ENCODE assay signal across 8 cellular contexts in the genomic region with DNA sequence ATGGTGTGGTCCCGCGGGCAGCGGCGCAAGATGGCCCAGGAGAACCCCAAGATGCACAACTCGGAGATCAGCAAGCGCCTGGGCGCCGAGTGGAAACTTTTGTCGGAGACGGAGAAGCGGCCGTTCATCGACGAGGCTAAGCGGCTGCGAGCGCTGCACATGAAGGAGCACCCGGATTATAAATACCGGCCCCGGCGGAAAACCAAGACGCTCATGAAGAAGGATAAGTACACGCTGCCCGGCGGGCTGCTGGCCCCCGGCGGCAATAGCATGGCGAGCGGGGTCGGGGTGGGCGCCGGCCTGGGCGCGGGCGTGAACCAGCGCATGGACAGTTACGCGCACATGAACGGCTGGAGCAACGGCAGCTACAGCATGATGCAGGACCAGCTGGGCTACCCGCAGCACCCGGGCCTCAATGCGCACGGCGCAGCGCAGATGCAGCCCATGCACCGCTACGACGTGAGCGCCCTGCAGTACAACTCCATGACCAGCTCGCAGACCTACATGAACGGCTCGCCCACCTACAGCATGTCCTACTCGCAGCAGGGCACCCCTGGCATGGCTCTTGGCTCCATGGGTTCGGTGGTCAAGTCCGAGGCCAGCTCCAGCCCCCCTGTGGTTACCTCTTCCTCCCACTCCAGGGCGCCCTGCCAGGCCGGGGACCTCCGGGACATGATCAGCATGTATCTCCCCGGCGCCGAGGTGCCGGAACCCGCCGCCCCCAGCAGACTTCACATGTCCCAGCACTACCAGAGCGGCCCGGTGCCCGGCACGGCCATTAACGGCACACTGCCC. TPM values are rescaled to one million over a fixed set of nuclear protein-coding genes. Genes with fewer than 3 reads are reported as not detected.
DNase-seq lines count a peak whose midpoint lies in the region; ATAC-seq and TF ChIP-seq lines count a peak whose summit lies in the region.

No MANE protein-coding gene starts in this region.

- H3K27me3 Mint-ChIP-seq in stimulated activated naive CD8-positive, alpha-beta T cell treated with anti-CD3 and anti-CD28 coated beads, Interleukin-15, amount 100 ng/mL, for 72 hours: peaks cover 17% of the 10 kb centered on the region

- no peak for TF ChIP-seq EP300 in gastroesophageal sphincter (IDR thresholded peaks at IDR 0.05)

- peaks cover 18% of the 10 kb centered on the region for H3K4me1 ChIP-seq in hepatocyte (ENCODE audit: insufficient read depth)
- peaks cover 0 to 38% (median 12%) of the 10 kb centered on the region in 3 donors for H3K4me1 ChIP-seq in gastroesophageal sphincter

- 1% methylated on average over 69 of the region's 70 CpGs for WGBS in hepatocyte (ENCODE audit: low lambda C conversion rate, missing lambda C conversion rate)
- WGBS in gastroesophageal sphincter (ENCODE audit: low coverage in 1 of 2), 2 donors: no CpG with 5 or more reads among the region's 70 CpGs

- peak overlapping the region; percentile 95 for H3K4me3 ChIP-seq in SK-N-MC
- H3K4me3 ChIP-seq in hepatocyte: peak overlapping the region; percentile 9
- peak overlapping the region in 1 of 2 donors; percentile 51 for H3K4me3 ChIP-seq in gastroesophageal sphincter

- peak; percentile 40 to 91 (median 89) for DNase-seq in NCI-H1417 (lab: John Stamatoyannopoulos, UW)
- DNase-seq in NCI-H1417 treated with DMSO at 0.1 percent for 48 hours (lab: John Stamatoyannopoulos, UW): no peak
- no peak for DNase-seq in SK-N-MC (ENCODE audit: low read depth, low spot score)
- peak; percentile 35 for DNase-seq in hepatocyte (ENCODE audit: low spot score)
- DNase-seq in stimulated activated naive CD8-positive, alpha-beta T cell treated with anti-CD3 and anti-CD28 coated beads, Interleukin-15, amount 100 ng/mL, for 72 hours: no peak
- DNase-seq in NCI-H226: no peak

- ATAC-seq in stimulated activated naive CD8-positive, alpha-beta T cell treated with anti-CD3 and anti-CD28 coated beads, Interleukin-15, amount 100 ng/mL, for 72 hours: peak; percentile 35
- no peak for ATAC-seq in gastroesophageal sphincter
- no peak for ATAC-seq in HG03108 (IDR thresholded peaks at IDR 0.05; ENCODE audit: unreplicated experiment)

- no peaks in the 10 kb centered on the region for H3K9me2 ChIP-seq in hepatocyte (replicated peaks; ENCODE audit: insufficient read depth)

- H3K27ac Mint-ChIP-seq in stimulated activated naive CD8-positive, alpha-beta T cell treated with anti-CD3 and anti-CD28 coated beads, Interleukin-15, amount 100 ng/mL, for 72 hours: peak overlapping the region in 1 of 2 donors; percentile 89

- H3K79me2 ChIP-seq in hepatocyte: no peaks in the 10 kb centered on the region

- peak overlapping the region; percentile 32 to 62 for H3K4me3 Mint-ChIP-seq in stimulated activated naive CD8-positive, alpha-beta T cell treated with anti-CD3 and anti-CD28 coated beads, Interleukin-15, amount 100 ng/mL, for 72 hours

- peak overlapping the region; percentile 83 for H3K9ac ChIP-seq in SK-N-MC (ENCODE audit: insufficient read length)

- TF ChIP-seq CTCF in hepatocyte (IDR thresholded peaks at IDR 0.05; ENCODE audit: poor library complexity): no peak
- no peak for TF ChIP-seq CTCF in gastroesophageal sphincter (IDR thresholded peaks at IDR 0.05)

- peaks cover 5% of the 10 kb centered on the region; the same call in 1 of the 2 replicates for H3K36me3 ChIP-seq in SK-N-MC (ENCODE audit: insufficient read depth, low read length)
- no peaks in the 10 kb centered on the region for H3K36me3 ChIP-seq in hepatocyte (replicated peaks; ENCODE audit: insufficient read depth, low read depth)
- no peaks in the 10 kb centered on the region for H3K36me3 ChIP-seq in gastroesophageal sphincter

- H3K27me3 ChIP-seq in hepatocyte (peaks cover 90% of the 10 kb centered on the region), gastroesophageal sphincter (peaks cover 100% of the 10 kb centered on the region)

- H3K27ac ChIP-seq in SK-N-MC: peak overlapping the region; percentile 80
- no peak overlapping the region for H3K27ac ChIP-seq in hepatocyte
- H3K27ac ChIP-seq in gastroesophageal sphincter: peak overlapping the region in 2 of 4 donors; percentile 51 to 64

- TF ChIP-seq POLR2A in gastroesophageal sphincter (IDR thresholded peaks at IDR 0.05): no peak

- H3K9me3 Mint-ChIP-seq in stimulated activated naive CD8-positive, alpha-beta T cell treated with anti-CD3 and anti-CD28 coated beads, Interleukin-15, amount 100 ng/mL, for 72 hours: peaks cover 0 to 13% of the 10 kb centered on the region in 2 donors

- H2AFZ ChIP-seq in hepatocyte: peak overlapping the region; percentile 11

- no peaks in the 10 kb centered on the region for H4K20me1 ChIP-seq in hepatocyte (ENCODE audit: insufficient read depth, poor library complexity, severe bottlenecking)

- peak overlapping the region; percentile 75 for H3K4me2 ChIP-seq in hepatocyte

- H3K9me3 ChIP-seq in SK-N-MC (ENCODE audit: low read depth, low read length): no peaks in the 10 kb centered on the region
- H3K9me3 ChIP-seq in hepatocyte (ENCODE audit: low read depth): no peaks in the 10 kb centered on the region
- no peaks in the 10 kb centered on the region for H3K9me3 ChIP-seq in gastroesophageal sphincter

- H3K4me1 Mint-ChIP-seq in stimulated activated naive CD8-positive, alpha-beta T cell treated with anti-CD3 and anti-CD28 coated beads, Interleukin-15, amount 100 ng/mL, for 72 hours: peaks cover 14% of the 10 kb centered on the region

RNA-seq across cellular contexts. Expression of gene SOX2, which starts 1.0 kb away (rescaled TPM):
- total RNA-seq in hepatocyte (2.4 and 3.5 TPM in 2 replicates), gastroesophageal sphincter (1 to 10 TPM; 3.1 to 9.9 (median 5.7) TPM)
- polyA plus RNA-seq in hepatocyte: 2.0 and 2.2 TPM in 2 replicates

Comparison
In these comparisons a context has a peak if more than half of its experiments do, and no peak if none do; other contexts are left out.
1. DNase-seq: peak in NCI-H1417 (3 of 3) and hepatocyte (single experiment); none in NCI-H1417 treated with DMSO at 0.1 percent for 48 hours (single experiment), SK-N-MC (single experiment), stimulated activated naive CD8-positive, alpha-beta T cell treated with anti-CD3 and anti-CD28 coated beads, Interleukin-15, amount 100 ng/mL, for 72 hours (0 of 2) and NCI-H226 (single experiment).